ENCODE assay signal across 9 cellular contexts in genomic region chr17:82339634-82340580, GRCh38. TPM values are rescaled to one million over a fixed set of nuclear protein-coding genes. Genes with fewer than 3 reads are reported as not detected.
A peak's percentile ranks its signal among the peaks of the same experiment; 100 is the strongest.
DNase-seq lines count a peak whose midpoint lies in the region; TF ChIP-seq lines count a peak whose summit lies in the region.
"Had no signal": no experiment of that assay in that cellular context is flagged by ENCODE, and none has a peak within 500 bp of the region (broad histone marks: within the 10 kb centered on the region; RNA-seq: fewer than 3 reads in every experiment).

No MANE protein-coding gene starts in this region.

- TF ChIP-seq CTCF in colonic mucosa (IDR thresholded peaks at IDR 0.05) = no peak
- TF ChIP-seq CTCF in dorsolateral prefrontal cortex (IDR thresholded peaks at IDR 0.05 in 54 of 56, conservative IDR thresholded peaks at IDR 0.05 in 2 of 56; ENCODE audit: low read depth in 1 of 56, partially characterized antibody in 56 of 56) = no peak

- H3K4me3 ChIP-seq in colonic mucosa (peak overlapping the region; percentile 29), mucosa of rectum (ENCODE audit: low read length in 2 of 2) (peak overlapping the region; percentile 52 to 69), urinary bladder (ENCODE audit: low read depth, low read length) (peak overlapping the region; percentile 4), dorsolateral prefrontal cortex (peak overlapping the region in 26 of 59 donors; percentile 4 to 53 (median 34))

- peak; percentile 81 for DNase-seq in NCI-H226
- no peak for DNase-seq in colonic mucosa
- no peak for DNase-seq in ecto neural progenitor cell (ENCODE audit: low spot score)
- DNase-seq in dorsolateral prefrontal cortex = no peak
- DNase-seq in DMS153 (lab: John Stamatoyannopoulos, UW) = no peak
- DNase-seq: MV-4-11 had no signal

- H3K4me1 ChIP-seq in colonic mucosa (no peaks in the 10 kb centered on the region), mucosa of rectum (ENCODE audit: control insufficient read depth in 2 of 2, insufficient read depth in 2 of 2, low read length in 2 of 2) (peaks cover 16 to 26% of the 10 kb centered on the region in 2 donors), urinary bladder (ENCODE audit: insufficient read depth) (no peaks in the 10 kb centered on the region)

- intact Hi-C loops in colonic mucosa (cut with DNase I) = no loop called here
- intact Hi-C loops in dorsolateral prefrontal cortex (cut with DNase I) = no loop called here

- H3K9me3 ChIP-seq in colonic mucosa (no peaks in the 10 kb centered on the region), mucosa of rectum (ENCODE audit: control insufficient read depth in 2 of 2, low read length in 2 of 2) (no peaks in the 10 kb centered on the region)

- WGBS in urinary bladder = 53% methylated on average over 10 of the region's 10 CpGs

- H3K27ac ChIP-seq in colonic mucosa (peak overlapping the region; percentile 20), mucosa of rectum (ENCODE audit: low read depth in 2 of 2, low read length in 2 of 2) (peak overlapping the region; percentile 17 to 30), urinary bladder (ENCODE audit: low read depth) (no peak overlapping the region), dorsolateral prefrontal cortex (no peak overlapping the region)

- H3K36me3 ChIP-seq in colonic mucosa = no peaks in the 10 kb centered on the region
- H3K36me3 ChIP-seq in mucosa of rectum (ENCODE audit: control insufficient read depth in 2 of 2, insufficient read depth in 2 of 2, low read length in 2 of 2) = no peaks in the 10 kb centered on the region
- H3K36me3 ChIP-seq in urinary bladder (ENCODE audit: insufficient read depth) = no peaks in the 10 kb centered on the region

- H3K9ac ChIP-seq in colonic mucosa (ENCODE audit: low read depth in 2 of 2, low read length in 2 of 2) (peak overlapping the region; percentile 58 to 81), mucosa of rectum (ENCODE audit: low read depth in 1 of 2, low read length in 2 of 2) (peak overlapping the region in 1 of 2 donors; percentile 66)

- H3K27me3 ChIP-seq in colonic mucosa = no peaks in the 10 kb centered on the region
- H3K27me3 ChIP-seq in mucosa of rectum (ENCODE audit: control insufficient read depth in 2 of 2, insufficient read depth in 2 of 2, low read length in 2 of 2) = no peaks in the 10 kb centered on the region
- peaks cover 0 to 24% (median 0%) of the 10 kb centered on the region in 45 donors for H3K27me3 ChIP-seq in dorsolateral prefrontal cortex

RNA-seq across cellular contexts. Expression of gene SECTM1, which starts 6.3 kb away (rescaled TPM):
- total RNA-seq in colonic mucosa = 10 to 100 TPM; 29.1 to 76.3 TPM
- total RNA-seq in urinary bladder = 15.9 TPM
- 19.2 TPM for polyA plus RNA-seq in urinary bladder
- total RNA-seq in dorsolateral prefrontal cortex = 10 to 100 TPM in 3 of 120 experiments, 1 to 10 TPM in 85, under 1 TPM in 30, not detected in 2; 0.33 to 16.8 (median 1.9) TPM
- total RNA-seq: kidney epithelial cell had no signal

RNA-seq across cellular contexts. Expression of gene TEX19, which starts 19.1 kb away (rescaled TPM):
- not detected for total RNA-seq in colonic mucosa
- not detected for total RNA-seq in urinary bladder
- not detected for polyA plus RNA-seq in urinary bladder
- not detected for total RNA-seq in dorsolateral prefrontal cortex
- total RNA-seq: kidney epithelial cell had no signal

RNA-seq across cellular contexts. Expression of gene CD7, which starts 22.5 kb away (rescaled TPM):
- total RNA-seq in colonic mucosa (1 to 10 TPM; 4.2 to 5.0 TPM), urinary bladder (0.69 TPM), dorsolateral prefrontal cortex (1 to 10 TPM in 24 of 120 experiments, under 1 TPM in 50, not detected in 46; 0.24 to 2.2 (median 0.71) TPM)
- 3.7 TPM for polyA plus RNA-seq in urinary bladder
- total RNA-seq: kidney epithelial cell had no signal

RNA-seq across cellular contexts. Expression of gene UTS2R, which starts 31.7 kb away (rescaled TPM):
- not detected for total RNA-seq in colonic mucosa
- not detected for total RNA-seq in urinary bladder
- not detected for polyA plus RNA-seq in urinary bladder
- total RNA-seq in dorsolateral prefrontal cortex = 1 to 10 TPM in 89 of 120 experiments, under 1 TPM in 26, not detected in 5; 0.43 to 6.8 (median 1.6) TPM
- total RNA-seq: kidney epithelial cell had no signal

Comparison
In these comparisons a context has a peak if more than half of its experiments do, and no peak if none do; other contexts are left out.
1. H3K27ac ChIP-seq: peak in colonic mucosa (single experiment) and mucosa of rectum (2 of 2); none in urinary bladder (single experiment) and dorsolateral prefrontal cortex (0 of 59).